8 cellular contexts compared by ENCODE assay signal in the genomic region with DNA sequence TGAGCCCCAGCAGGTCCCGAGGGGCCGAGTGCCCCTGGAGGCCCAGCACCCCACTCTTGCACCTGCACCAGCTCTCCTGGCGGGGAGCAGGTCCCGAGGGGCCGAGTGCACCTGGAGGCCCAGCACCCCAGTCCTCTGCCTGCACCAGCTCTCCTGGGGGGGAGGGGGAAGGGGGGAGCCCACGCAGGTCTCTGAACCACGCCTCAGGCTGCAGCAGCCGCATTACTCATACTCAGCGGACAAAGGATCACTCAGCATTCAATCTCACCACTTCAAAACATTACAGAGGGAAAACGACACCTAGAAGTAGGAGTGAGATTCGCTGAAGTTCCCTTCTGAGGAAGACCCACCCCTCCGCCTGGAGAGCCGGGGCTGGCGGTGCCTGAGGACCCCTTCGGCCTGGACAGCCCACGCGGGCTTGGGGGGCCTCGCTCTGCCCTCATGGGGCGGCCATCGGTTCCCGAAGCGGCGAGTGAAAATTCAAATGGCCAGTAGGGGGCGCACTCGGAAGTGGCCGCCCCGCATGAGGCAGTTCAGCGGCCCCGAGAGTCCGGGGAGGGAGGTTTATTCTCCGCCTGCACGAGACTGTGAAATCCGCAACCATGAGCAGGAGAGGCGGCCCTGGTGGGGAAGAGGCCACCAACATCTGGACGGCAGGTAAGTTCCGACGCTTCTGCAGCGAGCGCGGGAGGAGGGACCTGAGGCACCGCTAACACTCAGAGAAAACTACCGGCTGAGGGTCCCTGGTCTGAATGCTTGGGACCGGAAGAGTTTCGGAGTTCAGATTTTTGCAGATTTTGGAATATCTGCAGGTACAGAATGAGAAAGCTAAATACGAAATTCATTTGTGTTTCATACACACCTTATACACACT. TPM values are rescaled to one million over a fixed set of nuclear protein-coding genes. Genes with fewer than 3 reads are reported as not detected.
DNase-seq lines count a peak whose midpoint lies in the region; ATAC-seq and TF ChIP-seq lines count a peak whose summit lies in the region.

No MANE protein-coding gene starts in this region.

- peaks cover 16% of the 10 kb centered on the region for H3K4me1 Mint-ChIP-seq in activated naive CD8-positive, alpha-beta T cell treated with anti-CD3 and anti-CD28 coated beads, Interleukin-2, amount 50 U/mL, for 24 hours

- no peak overlapping the region for H2AFZ ChIP-seq in SU-DHL-6 (ENCODE audit: low read depth, low read length, severe bottlenecking)

- H3K9me3 Mint-ChIP-seq in activated naive CD8-positive, alpha-beta T cell treated with anti-CD3 and anti-CD28 coated beads, Interleukin-2, amount 50 U/mL, for 24 hours: no peaks in the 10 kb centered on the region

- H3K27ac ChIP-seq in SU-DHL-6 (ENCODE audit: low read depth, low read length) (peak overlapping the region; percentile 55), heart left ventricle (peak overlapping the region in 6 of 12 donors; percentile 1 to 69 (median 46)), prostate gland (no peak overlapping the region), urinary bladder (ENCODE audit: low read depth) (no peak overlapping the region)

- no peaks in the 10 kb centered on the region for H3K27me3 Mint-ChIP-seq in activated naive CD8-positive, alpha-beta T cell treated with anti-CD3 and anti-CD28 coated beads, Interleukin-2, amount 50 U/mL, for 24 hours

- peak overlapping the region; percentile 12; the same call in 1 of the 2 replicates for H3K9ac ChIP-seq in SU-DHL-6 (ENCODE audit: low read length)

- H3K9me3 ChIP-seq in SU-DHL-6 (ENCODE audit: insufficient read depth, low read length) (no peaks in the 10 kb centered on the region), heart left ventricle (no peaks in the 10 kb centered on the region), prostate gland (no peaks in the 10 kb centered on the region)

- H3K27me3 ChIP-seq in SU-DHL-6 (ENCODE audit: low read length) (no peaks in the 10 kb centered on the region), heart left ventricle (no peaks in the 10 kb centered on the region), prostate gland (replicated peaks; ENCODE audit: insufficient read depth) (no peaks in the 10 kb centered on the region)

- DNase-seq in COLO668 (lab: John Stamatoyannopoulos, UW; ENCODE audit: unreplicated experiment) (peak; percentile 53), HK-2 (ENCODE audit: unreplicated experiment) (peak; percentile 83), heart left ventricle (peak; percentile 67 to 87 (median 76)), prostate gland (ENCODE audit: low spot score) (peak; percentile 55)
- peak; percentile 85 for DNase-seq in activated naive CD8-positive, alpha-beta T cell treated with anti-CD3 and anti-CD28 coated beads, Interleukin-2, amount 50 U/mL, for 24 hours

- H3K4me3 ChIP-seq in SU-DHL-6 (ENCODE audit: insufficient read depth, low read length, poor library complexity, severe bottlenecking): no peak overlapping the region
- H3K4me3 ChIP-seq in heart left ventricle: peak overlapping the region; percentile 0 to 64 (median 52)
- peak overlapping the region; percentile 10 to 26 for H3K4me3 ChIP-seq in prostate gland
- H3K4me3 ChIP-seq in urinary bladder (ENCODE audit: low read depth, low read length): peak overlapping the region; percentile 40

- peaks cover 9% of the 10 kb centered on the region for H3F3A ChIP-seq in SU-DHL-6 (ENCODE audit: insufficient read depth)

- H3K36me3 ChIP-seq in SU-DHL-6 (ENCODE audit: low read length): no peaks in the 10 kb centered on the region
- peaks cover 0 to 6% (median 0%) of the 10 kb centered on the region in 9 donors for H3K36me3 ChIP-seq in heart left ventricle
- no peaks in the 10 kb centered on the region for H3K36me3 ChIP-seq in prostate gland
- H3K36me3 ChIP-seq in urinary bladder (ENCODE audit: insufficient read depth): no peaks in the 10 kb centered on the region

- peaks cover 0 to 35% (median 25%) of the 10 kb centered on the region in 12 donors for H3K4me1 ChIP-seq in heart left ventricle
- H3K4me1 ChIP-seq in prostate gland (replicated peaks): peaks cover 5% of the 10 kb centered on the region
- peaks cover 3% of the 10 kb centered on the region for H3K4me1 ChIP-seq in urinary bladder (ENCODE audit: insufficient read depth)

- no peak for TF ChIP-seq POLR2A in heart left ventricle (IDR thresholded peaks at IDR 0.05)
- no peak for TF ChIP-seq POLR2A in prostate gland (IDR thresholded peaks at IDR 0.05)

- TF ChIP-seq CTCF in SU-DHL-6 (IDR thresholded peaks at IDR 0.05; ENCODE audit: insufficient read depth, low read length, poor library complexity, severe bottlenecking) (peak; percentile 100), heart left ventricle (IDR thresholded peaks at IDR 0.05) (peak; percentile 87 to 99 (median 94)), prostate gland (IDR thresholded peaks at IDR 0.05) (peak; percentile 83 to 97 (median 88))

- H3K36me3 Mint-ChIP-seq in activated naive CD8-positive, alpha-beta T cell treated with anti-CD3 and anti-CD28 coated beads, Interleukin-2, amount 50 U/mL, for 24 hours (ENCODE audit: low read depth): peaks cover 2% of the 10 kb centered on the region

- H3K27ac Mint-ChIP-seq in activated naive CD8-positive, alpha-beta T cell treated with anti-CD3 and anti-CD28 coated beads, Interleukin-2, amount 50 U/mL, for 24 hours: peak overlapping the region; percentile 59

- intact Hi-C loops in heart left ventricle (cut with DNase I) (loop anchor here (2.0 to 10.0 kb wide), 10 partner anchors 35 to 90 kb away; a partner anchor contains a TSS), prostate gland (cut with DNase I) (loop anchor here (1.0 to 5.0 kb wide), 2 partner anchors 36 to 90 kb away; no protein-coding TSS in a partner anchor)

- no peaks in the 10 kb centered on the region for H3K9me2 ChIP-seq in SU-DHL-6 (replicated peaks; ENCODE audit: insufficient read depth, low read length)

- H4K20me1 ChIP-seq in SU-DHL-6 (ENCODE audit: low read depth, low read length): no peaks in the 10 kb centered on the region; the same call in 1 of the 2 replicates

- peak overlapping the region; percentile 57 for H3K4me3 Mint-ChIP-seq in activated naive CD8-positive, alpha-beta T cell treated with anti-CD3 and anti-CD28 coated beads, Interleukin-2, amount 50 U/mL, for 24 hours

- ATAC-seq in GM19438 (IDR thresholded peaks at IDR 0.05; ENCODE audit: low read depth, unreplicated experiment) (peak; percentile 81), heart left ventricle (peak; percentile 28 to 80 (median 66))
- peak; percentile 79 for ATAC-seq in activated naive CD8-positive, alpha-beta T cell treated with anti-CD3 and anti-CD28 coated beads, Interleukin-2, amount 50 U/mL, for 24 hours

- whole genome bisulfite sequencing in heart left ventricle, 4 donors: 13 to 15% (median 15%) methylated on average over 26 to 45 of the region's 45 CpGs
- WGBS in prostate gland: 15% methylated on average over 42 of the region's 45 CpGs
- WGBS in urinary bladder: 10% methylated on average over 45 of the region's 45 CpGs

- H3K4me2 ChIP-seq in SU-DHL-6 (ENCODE audit: low read depth, low read length, poor library complexity, severe bottlenecking): peak overlapping the region; percentile 45

- H3K79me2 ChIP-seq in SU-DHL-6 (ENCODE audit: insufficient read depth, low read length): no peaks in the 10 kb centered on the region

RNA-seq across cellular contexts. Expression of gene GPER1, which starts 1.1 kb away (rescaled TPM):
- total RNA-seq in heart left ventricle (1 to 10 TPM; 1.4 to 8.8 (median 3.0) TPM), prostate gland (10 to 100 TPM in 1 of 2 donors, 1 to 10 TPM in 1; 7.4 to 11.5 TPM), urinary bladder (1.9 TPM)
- polyA plus RNA-seq in heart left ventricle (1 to 10 TPM; 1.8 to 2.8 TPM), urinary bladder (12.7 TPM)

RNA-seq across cellular contexts. Expression of gene GPR146, which starts 42.5 kb away (rescaled TPM):
- total RNA-seq in heart left ventricle (10 to 100 TPM; 12.3 to 56.8 (median 25.2) TPM), prostate gland (10 to 100 TPM in 1 of 2 donors, 1 to 10 TPM in 1; 6.1 to 25.9 TPM), urinary bladder (3.1 TPM)
- polyA plus RNA-seq in heart left ventricle (10 to 100 TPM; 11.1 to 26.4 TPM), urinary bladder (43.9 TPM)
